Comparison of ENCODE assay signal across 16 cellular contexts in genomic region chr10:77989081-77989724, GRCh38. TPM values are rescaled to one million over a fixed set of nuclear protein-coding genes. Genes with fewer than 3 reads are reported as not detected.
DNase-seq lines count a peak whose midpoint lies in the region; ATAC-seq and TF ChIP-seq lines count a peak whose summit lies in the region.
"Had no signal": no experiment of that assay in that cellular context is flagged by ENCODE, and none has a peak within 500 bp of the region (broad histone marks: within the 10 kb centered on the region; RNA-seq: fewer than 3 reads in every experiment).

No MANE protein-coding gene starts in this region.

- H3K9me3 Mint-ChIP-seq in endodermal cell (no peaks in the 10 kb centered on the region), neural crest cell (no peaks in the 10 kb centered on the region)
- H3K9me3 Mint-ChIP-seq: stimulated activated memory B cell treated with anti-CD40 and anti-IgM and Interleukin-4, amounts not matched to agents 10 μg/mL and 1 μg/mL and 100 μg/mL, for 72 hours had no signal

- H3K36me3 Mint-ChIP-seq in endodermal cell (ENCODE audit: low read depth) (peaks cover 80% of the 10 kb centered on the region), neural crest cell (ENCODE audit: low read depth) (peaks cover 27% of the 10 kb centered on the region)

- no peaks in the 10 kb centered on the region for H3K9me3 ChIP-seq in endodermal cell (ENCODE audit: control insufficient read depth, low read length)
- H3K9me3 ChIP-seq: BLaER1 treated with 17β-estradiol and CSF1 and Interleukin-3, amounts not matched to agents 10 nM and 100 nM; ovary had no signal

- H3K27ac ChIP-seq in endodermal cell (ENCODE audit: low read depth, low read length), result no peak overlapping the region
- H3K27ac ChIP-seq: BLaER1 treated with 17β-estradiol and CSF1 and Interleukin-3, amounts not matched to agents 10 nM and 100 nM; ovary had no signal

- TF ChIP-seq CTCF in endodermal cell (conservative IDR thresholded peaks at IDR 0.05) (no peak), neural crest cell (conservative IDR thresholded peaks at IDR 0.05) (no peak), omental fat pad (IDR thresholded peaks at IDR 0.05) (no peak)

- H3K36me3 ChIP-seq in endodermal cell (ENCODE audit: control insufficient read depth, insufficient read depth, low read length), result peaks cover 94% of the 10 kb centered on the region
- H3K36me3 ChIP-seq: ovary had no signal

- H3K4me1 Mint-ChIP-seq in endodermal cell (no peaks in the 10 kb centered on the region), neural crest cell (peaks cover 19% of the 10 kb centered on the region)

- H3K4me3 Mint-ChIP-seq in endodermal cell, result no peak overlapping the region
- H3K4me3 Mint-ChIP-seq in neural crest cell, result no peak overlapping the region
- H3K4me3 Mint-ChIP-seq: activated CD8-positive, alpha-beta T cell treated with anti-CD3 and anti-CD28 coated beads, Interleukin-2, amount 10 ng/mL, durations not matched to agents 7 days and 5 days; activated naive CD8-positive, alpha-beta T cell; stimulated activated memory B cell treated with anti-CD40 and anti-IgM and Interleukin-4, amounts not matched to agents 10 μg/mL and 1 μg/mL and 100 μg/mL, for 72 hours had no signal

- no peak overlapping the region for H3K9ac ChIP-seq in endodermal cell (ENCODE audit: extremely low read depth, low read length, poor library complexity, severe bottlenecking)
- H3K9ac ChIP-seq: BLaER1 treated with 17β-estradiol and CSF1 and Interleukin-3, amounts not matched to agents 10 nM and 100 nM had no signal

- WGBS in endodermal cell (ENCODE audit: insufficient coverage in 1 of 2, insufficient read length in 1 of 2), 2 experiments, result 94 to 97% methylated on average over 10 to 11 of the region's 11 CpGs

- H3K4me1 ChIP-seq in endodermal cell (ENCODE audit: control insufficient read depth, insufficient read depth, low read length), result no peaks in the 10 kb centered on the region

- H3K4me3 ChIP-seq in endodermal cell (ENCODE audit: low read length), result no peak overlapping the region
- H3K4me3 ChIP-seq: BLaER1 treated with 17β-estradiol and CSF1 and Interleukin-3, amounts not matched to agents 10 nM and 100 nM; ovary had no signal

- ATAC-seq in omental fat pad (ENCODE audit: low FRiP score), result no peak
- ATAC-seq: activated CD8-positive, alpha-beta T cell treated with anti-CD3 and anti-CD28 coated beads, Interleukin-2, amount 10 ng/mL, durations not matched to agents 7 days and 5 days; Panc1; stimulated activated memory B cell treated with anti-CD40 and anti-IgM and Interleukin-4, amounts not matched to agents 10 μg/mL and 1 μg/mL and 100 μg/mL, for 72 hours had no signal

- DNase-seq in AG20443 (ENCODE audit: low spot score) (peak; percentile 67), NCI-H1694 treated with DMSO at 0.1 percent for 48 hours (lab: John Stamatoyannopoulos, UW) (peak; percentile 74), endodermal cell (no peak), neural crest cell (ENCODE audit: low read depth, low spot score) (no peak), omental fat pad (ENCODE audit: low spot score) (no peak), NCI-H748 treated with DMSO at 0.1 percent for 48 hours (lab: John Stamatoyannopoulos, UW) (no peak), DMS79 (lab: John Stamatoyannopoulos, UW) (no peak)
- no peak for DNase-seq in activated effector memory CD4-positive, alpha-beta T cell treated with Interleukin-2 at 50 U/mL for 16 hours
- DNase-seq: activated CD8-positive, alpha-beta T cell treated with anti-CD3 and anti-CD28 coated beads, Interleukin-2, amount 10 ng/mL, durations not matched to agents 7 days and 5 days; ovary; stimulated activated CD4-positive, alpha-beta T cell treated with anti-CD3 and anti-CD28 coated beads, Interleukin-2, amount 100 ng/mL, for 24 hours; T-helper 1 cell had no signal

- peak overlapping the region; percentile 30 for H3K27ac Mint-ChIP-seq in endodermal cell
- peak overlapping the region; percentile 75 for H3K27ac Mint-ChIP-seq in neural crest cell (ENCODE audit: unreplicated experiment)
- H3K27ac Mint-ChIP-seq: activated CD8-positive, alpha-beta T cell treated with anti-CD3 and anti-CD28 coated beads, Interleukin-2, amount 10 ng/mL, durations not matched to agents 7 days and 5 days; stimulated activated memory B cell treated with anti-CD40 and anti-IgM and Interleukin-4, amounts not matched to agents 10 μg/mL and 1 μg/mL and 100 μg/mL, for 72 hours had no signal

- H3K27me3 ChIP-seq in endodermal cell (ENCODE audit: control insufficient read depth, insufficient read depth, low read length, poor library complexity, severe bottlenecking), result no peaks in the 10 kb centered on the region
- H3K27me3 ChIP-seq: BLaER1 treated with 17β-estradiol and CSF1 and Interleukin-3, amounts not matched to agents 10 nM and 100 nM; ovary had no signal

- H3K27me3 Mint-ChIP-seq in endodermal cell (ENCODE audit: insufficient read depth), result no peaks in the 10 kb centered on the region
- no peaks in the 10 kb centered on the region for H3K27me3 Mint-ChIP-seq in neural crest cell (ENCODE audit: low read depth)
- H3K27me3 Mint-ChIP-seq: activated naive CD8-positive, alpha-beta T cell; stimulated activated memory B cell treated with anti-CD40 and anti-IgM and Interleukin-4, amounts not matched to agents 10 μg/mL and 1 μg/mL and 100 μg/mL, for 72 hours had no signal

RNA-seq across cellular contexts. Expression of gene POLR3A, which starts 40.1 kb away (rescaled TPM):
- total RNA-seq in endodermal cell (10 to 100 TPM; 28.2 to 28.6 TPM), neural crest cell (28.9 and 31.4 TPM in 2 replicates), omental fat pad (10 to 100 TPM in 3 of 4 donors, 1 to 10 TPM in 1; 9.6 to 18.5 (median 13.0) TPM)
- polyA plus RNA-seq in endodermal cell (2013, experiment 1 of 2), result 18.0 TPM
- polyA plus RNA-seq in endodermal cell (2013, experiment 2 of 2), result 18.3 TPM

RNA-seq across cellular contexts. Expression of gene RPS24, which starts 44.5 kb away (rescaled TPM):
- 1,000 to 10,000 TPM; 1,695 to 1,720 TPM for total RNA-seq in endodermal cell
- polyA plus RNA-seq in endodermal cell (2013, experiment 1 of 2), result 2,044 TPM
- 2,088 TPM for polyA plus RNA-seq in endodermal cell (2013, experiment 2 of 2)
- 1,546 and 1,751 TPM in 2 replicates for total RNA-seq in neural crest cell
- 1,000 to 10,000 TPM; 2,373 to 2,736 (median 2,495) TPM for total RNA-seq in omental fat pad

Comparison
In these comparisons a context has a peak if more than half of its experiments do, and no peak if none do; other contexts are left out.
1. DNase-seq: peak in AG20443 (single experiment) and NCI-H1694 treated with DMSO at 0.1 percent for 48 hours (single experiment); none in endodermal cell (single experiment), neural crest cell (single experiment), activated effector memory CD4-positive, alpha-beta T cell treated with Interleukin-2 at 50 U/mL for 16 hours (single experiment), omental fat pad (single experiment), NCI-H748 treated with DMSO at 0.1 percent for 48 hours (single experiment) and DMS79 (single experiment).